9 cellular contexts compared by ENCODE assay signal in genomic region chr7:105830405-105831218, GRCh38. TPM values are rescaled to one million over a fixed set of nuclear protein-coding genes. Genes with fewer than 3 reads are reported as not detected.
A peak's percentile ranks its signal among the peaks of the same experiment; 100 is the strongest.
DNase-seq lines count a peak whose midpoint lies in the region; ATAC-seq, FAIRE-seq and TF ChIP-seq lines count a peak whose summit lies in the region.
"Had no signal": no experiment of that assay in that cellular context is flagged by ENCODE, and none has a peak within 500 bp of the region (broad histone marks: within the 10 kb centered on the region; RNA-seq: fewer than 3 reads in every experiment).

No MANE protein-coding gene starts in this region.

- in situ Hi-C loops in astrocyte of the spinal cord (cut with HindIII; ENCODE audit: low sequenced_read_pairs): no loop called here

- ATAC-seq in A549 (peak; percentile 96), GM19351 (IDR thresholded peaks at IDR 0.05; ENCODE audit: unreplicated experiment) (no peak), GM18867 (IDR thresholded peaks at IDR 0.05; ENCODE audit: unreplicated experiment) (no peak)

- H3K27ac ChIP-seq in A549: peak overlapping the region; percentile 58 to 79; a peak in 5 of 6 replicates

- no peak overlapping the region for H3K4me3 ChIP-seq in A549
- no peak overlapping the region for H3K4me3 ChIP-seq in astrocyte of the spinal cord (ENCODE audit: low read depth, low read length)

- DNase-seq in A549 (ENCODE audit: low read depth in 1 of 2, low spot score in 1 of 2): peak; percentile 91 to 93
- peak; percentile 78 for DNase-seq in HT-29 (ENCODE audit: low spot score)
- DNase-seq in astrocyte of the spinal cord (ENCODE audit: low read depth, low spot score): peak; percentile 95
- DNase-seq in kidney tubule cell (ENCODE audit: low spot score): peak; percentile 93
- no peak for DNase-seq in NCI-H748 (lab: John Stamatoyannopoulos, UW; ENCODE audit: unreplicated experiment)
- no peak for DNase-seq in HUDEP-2 (lab: John Stamatoyannopoulos, UW; ENCODE audit: unreplicated experiment in 76 of 76)
- DNase-seq: hippocampal formation had no signal

- CTCF ChIA-PET in A549 (lab: Yijun Ruan, JAX): interaction anchor here (1.5 to 2.6 kb wide), 4 partner anchors 14 to 66 kb away, joined by 3 to 8 read pairs (median 6); partner anchors contain the start of gene ATXN7L1

- H3K4me1 ChIP-seq in A549: peaks cover 47% of the 10 kb centered on the region

- POLR2A ChIA-PET in A549 (lab: Yijun Ruan, JAX): no interaction called here

- TF ChIP-seq CTCF in A549 (IDR thresholded peaks at IDR 0.05) (no peak), astrocyte of the spinal cord (IDR thresholded peaks at IDR 0.05; ENCODE audit: low read depth, low read length) (no peak)

- WGBS in A549 (ENCODE audit: missing lambda C conversion rate): 26% methylated on average over 5 of the region's 5 CpGs

- no peak for TF ChIP-seq POLR2A in A549 (IDR thresholded peaks at IDR 0.05; ENCODE audit: low read length)

- TF ChIP-seq EP300 in A549 (IDR thresholded peaks at IDR 0.05): peak in 1 of 2 experiments; percentile 75; a peak in 3 of 5 replicates

- H3K4me2 ChIP-seq in A549: peak overlapping the region; percentile 68

- peak; percentile 32 to 34; a peak in 2 of 5 replicates for TF ChIP-seq RAD21 in A549 (conservative IDR thresholded peaks at IDR 0.05 in 1 of 2, IDR thresholded peaks at IDR 0.05 in 1 of 2)

- peak; percentile 65 for FAIRE-seq in A549 (lab: Jason Lieb, UNC)

- H3K9me3 ChIP-seq in A549: no peaks in the 10 kb centered on the region

TF ChIP-seq in A549, 52 proteins besides CTCF, POLR2A, EP300 and RAD21:
- TF ChIP-seq JUNB (IDR thresholded peaks at IDR 0.05) (peak; percentile 97), CEBPB (IDR thresholded peaks at IDR 0.05) (peak in 1 of 2 experiments; percentile 61; a peak in 1 of 4 replicates), PBX3 (IDR thresholded peaks at IDR 0.05) (peak; percentile 69), FOSL2 (IDR thresholded peaks at IDR 0.05) (peak; percentile 90), FOSL2 (CRISPR knock-in tag; IDR thresholded peaks at IDR 0.05) (peak; percentile 93), SMC3 (IDR thresholded peaks at IDR 0.05) (peak; percentile 28; the same call in 1 of the 3 replicates), ESRRA (IDR thresholded peaks at IDR 0.05; ENCODE audit: borderline replicate concordance, low read length) (no peak), KDM5A (IDR thresholded peaks at IDR 0.05) (no peak), POLR2AphosphoS2 (conservative IDR thresholded peaks at IDR 0.05; ENCODE audit: low read length) (no peak), NR3C1 (IDR thresholded peaks at IDR 0.05) (no peak), HOXB5 (CRISPR knock-in tag; IDR thresholded peaks at IDR 0.05) (no peak), MAX (IDR thresholded peaks at IDR 0.05) (peak; percentile 75; the same call in 1 of the 2 replicates), MAFK (IDR thresholded peaks at IDR 0.05; ENCODE audit: partially characterized antibody) (no peak), JUN (IDR thresholded peaks at IDR 0.05) (peak; percentile 74 to 85), RCOR1 (IDR thresholded peaks at IDR 0.05; ENCODE audit: low read depth, low read length) (no peak), KDM1A (IDR thresholded peaks at IDR 0.05; ENCODE audit: low read depth) (no peak), MYC (IDR thresholded peaks at IDR 0.05; ENCODE audit: borderline replicate concordance, low read length) (no peak), BCL3 (IDR thresholded peaks at IDR 0.05) (no peak), GATA3 (IDR thresholded peaks at IDR 0.05; ENCODE audit: borderline replicate concordance) (peak; percentile 96)

RNA-seq across cellular contexts. Expression of gene ATXN7L1, which starts 45.8 kb away (rescaled TPM):
- 4.5 and 4.8 TPM in 2 replicates for polyA plus RNA-seq in A549 (2011; rRNA removed)
- polyA plus RNA-seq in A549 (2012; cell fraction: cytosol; rRNA removed): 2.1 and 2.9 TPM in 2 replicates
- 3.0 and 4.1 TPM in 2 replicates for polyA plus RNA-seq in A549 (2012; cell fraction: nucleus; rRNA removed)
- polyA plus RNA-seq in A549 (2017; fragmentation: RNase III; extraction: RNeasy Plus Mini Kit Qiagen cat#74134 plus additional on column Dnase treatment): 5.0 to 8.1 TPM (median 5.7 TPM) in 3 replicates
- 6.4 and 7.5 TPM in 2 replicates for polyA minus RNA-seq in A549 (2011; rRNA and poly(A)+ RNA removed)
- 3.8 and 4.0 TPM in 2 replicates for total RNA-seq in HT-29 (2014; rRNA removed; shearing (Covaris generic))

Comparison
In these comparisons a context has a peak if more than half of its experiments do, and no peak if none do; other contexts are left out.
1. ATAC-seq: peak in A549 (2 of 2); none in GM19351 (single experiment) and GM18867 (single experiment).
2. DNase-seq: peak in A549 (2 of 2), HT-29 (single experiment), astrocyte of the spinal cord (single experiment) and kidney tubule cell (single experiment); none in NCI-H748 (single experiment) and HUDEP-2 (0 of 76).